Comparison of ENCODE assay signal across 1 cellular context in the genomic region with DNA sequence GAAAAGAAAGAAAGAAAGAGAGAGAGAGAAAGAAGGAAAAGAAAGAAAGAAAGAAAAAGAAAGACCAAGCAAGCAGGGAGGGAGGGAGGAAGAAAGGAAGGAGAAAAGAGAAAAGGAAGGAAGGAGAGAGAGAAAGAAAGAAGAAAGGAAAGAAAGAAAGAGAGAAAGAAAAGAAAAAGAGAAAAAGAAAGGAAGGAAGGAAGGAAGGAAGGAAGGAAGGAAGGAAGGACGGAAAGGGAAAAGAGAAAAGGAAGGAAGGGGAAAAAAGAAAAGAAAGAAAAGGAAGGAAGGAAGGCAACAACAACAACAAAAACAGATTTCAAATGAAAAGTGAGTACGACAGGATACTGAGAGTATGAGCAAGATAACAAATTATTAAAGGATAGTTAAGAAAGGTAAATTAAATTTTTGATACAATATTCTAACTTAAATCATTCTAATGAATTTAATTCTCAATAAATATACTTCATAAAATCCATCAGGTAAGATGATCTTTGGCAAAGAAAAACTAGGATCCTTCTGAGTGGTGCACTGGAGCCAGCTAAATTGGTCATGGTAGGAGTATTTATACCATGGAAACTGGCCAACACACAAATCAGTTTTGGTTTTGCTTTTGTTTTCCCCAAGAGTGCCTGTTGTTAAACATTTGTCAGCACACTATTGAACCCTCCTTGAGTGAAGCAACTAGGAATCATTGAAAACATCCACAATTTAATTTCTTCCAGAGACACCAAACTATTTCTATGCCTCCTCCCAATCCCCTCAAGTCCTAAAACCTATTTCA.
TF ChIP-seq lines count a peak whose summit lies in the region.

No MANE protein-coding gene starts in this region.

TF ChIP-seq in K562, 482 proteins besides CTCF, POLR2A, EP300 and RAD21 (continued from another document):
- TF ChIP-seq, protein P1, sequence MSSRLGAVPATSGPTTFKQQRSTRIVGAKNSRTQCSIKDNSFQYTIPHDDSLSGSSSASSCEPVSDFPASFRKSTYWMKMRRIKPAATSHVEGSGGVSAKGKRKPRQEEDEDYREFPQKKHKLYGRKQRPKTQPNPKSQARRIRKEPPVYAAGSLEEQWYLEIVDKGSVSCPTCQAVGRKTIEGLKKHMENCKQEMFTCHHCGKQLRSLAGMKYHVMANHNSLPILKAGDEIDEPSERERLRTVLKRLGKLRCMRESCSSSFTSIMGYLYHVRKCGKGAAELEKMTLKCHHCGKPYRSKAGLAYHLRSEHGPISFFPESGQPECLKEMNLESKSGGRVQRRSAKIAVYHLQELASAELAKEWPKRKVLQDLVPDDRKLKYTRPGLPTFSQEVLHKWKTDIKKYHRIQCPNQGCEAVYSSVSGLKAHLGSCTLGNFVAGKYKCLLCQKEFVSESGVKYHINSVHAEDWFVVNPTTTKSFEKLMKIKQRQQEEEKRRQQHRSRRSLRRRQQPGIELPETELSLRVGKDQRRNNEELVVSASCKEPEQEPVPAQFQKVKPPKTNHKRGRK (tag; IDR thresholded peaks at IDR 0.05): peak; percentile 92
- TF ChIP-seq, protein P2, sequence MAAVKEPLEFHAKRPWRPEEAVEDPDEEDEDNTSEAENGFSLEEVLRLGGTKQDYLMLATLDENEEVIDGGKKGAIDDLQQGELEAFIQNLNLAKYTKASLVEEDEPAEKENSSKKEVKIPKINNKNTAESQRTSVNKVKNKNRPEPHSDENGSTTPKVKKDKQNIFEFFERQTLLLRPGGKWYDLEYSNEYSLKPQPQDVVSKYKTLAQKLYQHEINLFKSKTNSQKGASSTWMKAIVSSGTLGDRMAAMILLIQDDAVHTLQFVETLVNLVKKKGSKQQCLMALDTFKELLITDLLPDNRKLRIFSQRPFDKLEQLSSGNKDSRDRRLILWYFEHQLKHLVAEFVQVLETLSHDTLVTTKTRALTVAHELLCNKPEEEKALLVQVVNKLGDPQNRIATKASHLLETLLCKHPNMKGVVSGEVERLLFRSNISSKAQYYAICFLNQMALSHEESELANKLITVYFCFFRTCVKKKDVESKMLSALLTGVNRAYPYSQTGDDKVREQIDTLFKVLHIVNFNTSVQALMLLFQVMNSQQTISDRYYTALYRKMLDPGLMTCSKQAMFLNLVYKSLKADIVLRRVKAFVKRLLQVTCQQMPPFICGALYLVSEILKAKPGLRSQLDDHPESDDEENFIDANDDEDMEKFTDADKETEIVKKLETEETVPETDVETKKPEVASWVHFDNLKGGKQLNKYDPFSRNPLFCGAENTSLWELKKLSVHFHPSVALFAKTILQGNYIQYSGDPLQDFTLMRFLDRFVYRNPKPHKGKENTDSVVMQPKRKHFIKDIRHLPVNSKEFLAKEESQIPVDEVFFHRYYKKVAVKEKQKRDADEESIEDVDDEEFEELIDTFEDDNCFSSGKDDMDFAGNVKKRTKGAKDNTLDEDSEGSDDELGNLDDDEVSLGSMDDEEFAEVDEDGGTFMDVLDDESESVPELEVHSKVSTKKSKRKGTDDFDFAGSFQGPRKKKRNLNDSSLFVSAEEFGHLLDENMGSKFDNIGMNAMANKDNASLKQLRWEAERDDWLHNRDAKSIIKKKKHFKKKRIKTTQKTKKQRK (IDR thresholded peaks at IDR 0.05; ENCODE audit: borderline replicate concordance, low read depth, low read length): no peak
